ENCODE assay signal across 6 cellular contexts in genomic region chr22:19446603-19447387, GRCh38. TPM values are rescaled to one million over a fixed set of nuclear protein-coding genes. Genes with fewer than 3 reads are reported as not detected.
A peak's percentile ranks its signal among the peaks of the same experiment; 100 is the strongest.
DNase-seq lines count a peak whose midpoint lies in the region; ATAC-seq and TF ChIP-seq lines count a peak whose summit lies in the region.

No MANE protein-coding gene starts in this region.

- no peak for TF ChIP-seq EP300 in upper lobe of left lung (IDR thresholded peaks at IDR 0.05)

- no peaks in the 10 kb centered on the region for H3K4me1 ChIP-seq in iPS DF 6.9 (ENCODE audit: control insufficient read depth, insufficient read depth, low read length)
- peaks cover 20 to 40% (median 25%) of the 10 kb centered on the region in 4 donors for H3K4me1 ChIP-seq in upper lobe of left lung

- no peak for TF ChIP-seq CTCF in GM06990 (IDR thresholded peaks at IDR 0.05; ENCODE audit: insufficient read depth, low read length, poor library complexity, severe bottlenecking)
- no peak for TF ChIP-seq CTCF in upper lobe of left lung (IDR thresholded peaks at IDR 0.05)

- no peak for DNase-seq in GM06990 (ENCODE audit: extremely low read depth, insufficient read length)
- DNase-seq in RKO (ENCODE audit: low spot score): peak; percentile 30
- no peak for DNase-seq in iPS DF 6.9 (ENCODE audit: low read depth, low spot score)
- peak in 1 of 2 donors; percentile 28 for DNase-seq in upper lobe of left lung

- H3K27ac ChIP-seq in iPS DF 6.9 (ENCODE audit: low read length) (no peak overlapping the region), upper lobe of left lung (peak overlapping the region; percentile 90 to 96 (median 91))

- H3K4me3 ChIP-seq in GM06990 (replicated peaks; ENCODE audit: low read depth, low read length) (peak overlapping the region; percentile 85), iPS DF 6.9 (ENCODE audit: low read length) (peak overlapping the region; percentile 82), upper lobe of left lung (peak overlapping the region; percentile 74 to 92 (median 82))

- H3K9me3 ChIP-seq in iPS DF 6.9 (ENCODE audit: control insufficient read depth, insufficient read depth, low read length): no peaks in the 10 kb centered on the region
- H3K9me3 ChIP-seq in upper lobe of left lung: no peaks in the 10 kb centered on the region

- ATAC-seq in upper lobe of left lung (ENCODE audit: low FRiP score in 2 of 2): peak; percentile 12 to 24
- ATAC-seq in HG03469 (IDR thresholded peaks at IDR 0.05; ENCODE audit: unreplicated experiment): no peak
- no peak for ATAC-seq in HG03457 (IDR thresholded peaks at IDR 0.05; ENCODE audit: unreplicated experiment)

- H3K27me3 ChIP-seq in GM06990 (replicated peaks; ENCODE audit: control insufficient read depth, insufficient read depth, low read length) (no peaks in the 10 kb centered on the region), iPS DF 6.9 (ENCODE audit: control insufficient read depth, insufficient read depth, low read length) (no peaks in the 10 kb centered on the region), upper lobe of left lung (no peaks in the 10 kb centered on the region)

- no peaks in the 10 kb centered on the region; the same call in none of the 2 replicates for H3K36me3 ChIP-seq in GM06990 (ENCODE audit: control insufficient read depth, insufficient read depth, low read length)
- peaks cover 8% of the 10 kb centered on the region; the same call in 1 of the 2 replicates for H3K36me3 ChIP-seq in iPS DF 6.9 (ENCODE audit: control insufficient read depth, insufficient read depth, low read length)
- H3K36me3 ChIP-seq in upper lobe of left lung: peaks cover 0 to 32% (median 16%) of the 10 kb centered on the region in 4 donors

- no peak for TF ChIP-seq POLR2A in upper lobe of left lung (IDR thresholded peaks at IDR 0.05)

- WGBS in iPS DF 6.9 (ENCODE audit: insufficient coverage, insufficient read length): no CpG with 5 or more reads among the region's 31 CpGs
- WGBS in upper lobe of left lung, 2 donors: 16 to 27% methylated on average over 18 to 30 of the region's 31 CpGs

RNA-seq across cellular contexts. Expression of gene C22orf39, which starts 0.7 kb away (rescaled TPM):
- total RNA-seq in upper lobe of left lung: 10 to 100 TPM; 29.1 to 48.6 (median 43.6) TPM

RNA-seq across cellular contexts. Expression of gene MRPL40, which starts 14.4 kb away (rescaled TPM):
- total RNA-seq in upper lobe of left lung: 10 to 100 TPM; 18.9 to 27.3 (median 22.9) TPM

RNA-seq across cellular contexts. Expression of gene HIRA, which starts 15.3 kb away (rescaled TPM):
- 10 to 100 TPM in 5 of 6 donors, 1 to 10 TPM in 1; 9.9 to 27.5 (median 22.1) TPM for total RNA-seq in upper lobe of left lung

RNA-seq across cellular contexts. Expression of gene UFD1, which starts 32.2 kb away (rescaled TPM):
- 10 to 100 TPM; 21.0 to 52.1 (median 29.1) TPM for total RNA-seq in upper lobe of left lung

RNA-seq across cellular contexts. Expression of gene CDC45, which starts 32.9 kb away (rescaled TPM):
- 1 to 10 TPM in 4 of 6 donors, under 1 TPM in 1, not detected in 1; 0.44 to 3.2 (median 1.8) TPM for total RNA-seq in upper lobe of left lung

Comparison
In these comparisons a context has a peak if more than half of its experiments do, and no peak if none do; other contexts are left out.
1. ATAC-seq: peak in upper lobe of left lung (2 of 2); none in HG03469 (single experiment) and HG03457 (single experiment).
2. Peak in every context shown above with its lines, with median percentiles within 50 percentile points of each other: H3K4me3 ChIP-seq.